ENCODE assay signal across 8 cellular contexts in genomic region chr4:26320453-26321325, GRCh38. TPM values are rescaled to one million over a fixed set of nuclear protein-coding genes. Genes with fewer than 3 reads are reported as not detected.
DNase-seq lines count a peak whose midpoint lies in the region; ATAC-seq, FAIRE-seq and TF ChIP-seq lines count a peak whose summit lies in the region.

Gene RBPJ (plus strand): TSS chr4:26321014. CDS start chr4:26321029, 15 bp downstream.

- peaks cover 41% of the 10 kb centered on the region for H3K79me2 ChIP-seq in keratinocyte (ENCODE audit: control insufficient read depth, insufficient read depth, low read length)

- H3K9ac ChIP-seq in keratinocyte (ENCODE audit: control insufficient read depth, extremely low read depth, insufficient read depth, low read length): peak within 1 kb of the TSS; percentile 98

- H3K9me3 ChIP-seq in A549: no peaks in the 10 kb centered on the region
- peaks cover 4% of the 10 kb centered on the region for H3K9me3 ChIP-seq in keratinocyte (ENCODE audit: control insufficient read depth, low read depth, low read length)

- H3K27me3 ChIP-seq in keratinocyte (ENCODE audit: control insufficient read depth, extremely low read depth, insufficient read depth, low read length): no peaks in the 10 kb centered on the region

- no peak for TF ChIP-seq EP300 in A549 (IDR thresholded peaks at IDR 0.05)

- peak within 1 kb of the TSS; percentile 95 for H2AFZ ChIP-seq in keratinocyte (ENCODE audit: control insufficient read depth, low read length)

- CTCF ChIA-PET in A549 (lab: Yijun Ruan, JAX): interaction anchor here (2.9 kb wide), 1 partner anchor 332 kb away, joined by 9 read pairs; no protein-coding TSS in a partner anchor

- peaks cover 4% of the 10 kb centered on the region for H4K20me1 ChIP-seq in keratinocyte (ENCODE audit: control insufficient read depth, extremely low read depth, insufficient read depth, low read length)

- TF ChIP-seq CTCF in A549 (IDR thresholded peaks at IDR 0.05) (no peak), keratinocyte (optimal IDR thresholded peaks at IDR 0.05 in 1 of 3, IDR thresholded peaks at IDR 0.05 in 1 of 3, conservative IDR thresholded peaks at IDR 0.05 in 1 of 3; ENCODE audit: extremely low read depth in 1 of 3, insufficient read depth in 2 of 3, low read length in 3 of 3) (no peak)

- no peaks in the 10 kb centered on the region for H3K36me3 ChIP-seq in keratinocyte (ENCODE audit: control insufficient read depth in 2 of 2, extremely low read depth in 1 of 2, insufficient read depth in 2 of 2, low read length in 2 of 2)

- DNase-seq in A549 (ENCODE audit: low read depth in 1 of 2, low spot score in 1 of 2): peak; percentile 65 to 92
- peak; percentile 78 for DNase-seq in NCI-H510A treated with DMSO at 0.1 percent for 48 hours (lab: John Stamatoyannopoulos, UW)
- peak; percentile 71 for DNase-seq in activated CD4-positive, alpha-beta T cell treated with anti-CD3 and anti-CD28 coated beads for 1 hour
- peak; percentile 47 to 84 for DNase-seq in cerebellar nuclear complex (lab: John Stamatoyannopoulos, UW)
- DNase-seq in keratinocyte (ENCODE audit: low read depth, low spot score): no peak
- DNase-seq in stimulated activated CD4-positive, alpha-beta T cell treated with anti-CD3 and anti-CD28 coated beads, Interleukin-12 subunit alpha, Interleukin-12 subunit beta, amount 100 ng/mL, for 48 hours (ENCODE audit: low read depth in 2 of 3, low spot score in 1 of 3): peak; percentile 80 to 86 (median 85)

- POLR2A ChIA-PET in A549 (lab: Yijun Ruan, JAX): no interaction called here

- peak within 1 kb of the TSS; percentile 96 to 99 for H3K27ac ChIP-seq in A549
- H3K27ac ChIP-seq in keratinocyte (ENCODE audit: control insufficient read depth, insufficient read depth, low read length): peak within 1 kb of the TSS; percentile 98

- no peaks in the 10 kb centered on the region for H3K9me1 ChIP-seq in keratinocyte (ENCODE audit: control insufficient read depth, extremely low read depth, insufficient read depth, low read length)

- peaks cover 14% of the 10 kb centered on the region; the same call in 2 of the 3 replicates for H3K4me1 ChIP-seq in A549
- peaks cover 11% of the 10 kb centered on the region for H3K4me1 ChIP-seq in keratinocyte (ENCODE audit: control insufficient read depth, extremely low read depth, insufficient read depth, low read length)

- TF ChIP-seq RAD21 in A549 (conservative IDR thresholded peaks at IDR 0.05 in 1 of 2, IDR thresholded peaks at IDR 0.05 in 1 of 2): no peak

- peak; percentile 57 to 75 for ATAC-seq in A549
- ATAC-seq in GM18907 (IDR thresholded peaks at IDR 0.05; ENCODE audit: unreplicated experiment): peak; percentile 23
- ATAC-seq in HG03342 (IDR thresholded peaks at IDR 0.05; ENCODE audit: unreplicated experiment): peak; percentile 32

- peak; percentile 41 for TF ChIP-seq POLR2A in A549 (IDR thresholded peaks at IDR 0.05; ENCODE audit: low read length)

- dilution Hi-C loops in keratinocyte (cut with MboI; ENCODE audit: extremely low pct_ligation_motif_present, low sequenced_read_pairs): no loop called here

- H3K4me2 ChIP-seq in A549 (peak within 1 kb of the TSS; percentile 89), keratinocyte (ENCODE audit: control insufficient read depth, extremely low read depth, insufficient read depth, low read depth, low read length) (peak within 1 kb of the TSS; percentile 99)

- under 1% methylated on average over 17 of the region's 101 CpGs for WGBS in A549 (ENCODE audit: missing lambda C conversion rate)

- peak within 1 kb of the TSS; percentile 71 for H3K4me3 ChIP-seq in A549
- peak within 1 kb of the TSS; percentile 52 to 93 (median 88) for H3K4me3 ChIP-seq in keratinocyte (ENCODE audit: control insufficient read depth in 2 of 3, extremely low read depth in 1 of 3, insufficient read depth in 2 of 3, low read depth in 1 of 3, low read length in 3 of 3)

- FAIRE-seq in A549 (lab: Jason Lieb, UNC): no peak
- FAIRE-seq in keratinocyte (lab: Jason Lieb, UNC): peak; percentile 58

TF ChIP-seq in A549, 52 proteins besides CTCF, POLR2A, EP300 and RAD21 (continues in another document):
- no peak for TF ChIP-seq RARB (CRISPR knock-in tag; IDR thresholded peaks at IDR 0.05)
- TF ChIP-seq CHD4 (IDR thresholded peaks at IDR 0.05; ENCODE audit: borderline replicate concordance): no peak
- TF ChIP-seq, protein P1, sequence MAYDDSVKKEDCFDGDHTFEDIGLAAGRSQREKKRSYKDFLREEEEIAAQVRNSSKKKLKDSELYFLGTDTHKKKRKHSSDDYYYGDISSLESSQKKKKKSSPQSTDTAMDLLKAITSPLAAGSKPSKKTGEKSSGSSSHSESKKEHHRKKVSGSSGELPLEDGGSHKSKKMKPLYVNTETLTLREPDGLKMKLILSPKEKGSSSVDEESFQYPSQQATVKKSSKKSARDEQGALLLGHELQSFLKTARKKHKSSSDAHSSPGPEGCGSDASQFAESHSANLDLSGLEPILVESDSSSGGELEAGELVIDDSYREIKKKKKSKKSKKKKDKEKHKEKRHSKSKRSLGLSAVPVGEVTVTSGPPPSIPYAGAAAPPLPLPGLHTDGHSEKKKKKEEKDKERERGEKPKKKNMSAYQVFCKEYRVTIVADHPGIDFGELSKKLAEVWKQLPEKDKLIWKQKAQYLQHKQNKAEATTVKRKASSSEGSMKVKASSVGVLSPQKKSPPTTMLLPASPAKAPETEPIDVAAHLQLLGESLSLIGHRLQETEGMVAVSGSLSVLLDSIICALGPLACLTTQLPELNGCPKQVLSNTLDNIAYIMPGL (CRISPR knock-in tag; IDR thresholded peaks at IDR 0.05; ENCODE audit: borderline replicate concordance): no peak
- no peak for TF ChIP-seq ZSCAN20 (CRISPR knock-in tag; IDR thresholded peaks at IDR 0.05)
- TF ChIP-seq CHD2 (IDR thresholded peaks at IDR 0.05; ENCODE audit: low read length, partially characterized antibody): peak; percentile 93
- no peak for TF ChIP-seq CBX8 (IDR thresholded peaks at IDR 0.05)
- peak in 1 of 2 experiments; percentile 65; a peak in 3 of 5 replicates for TF ChIP-seq JUN (IDR thresholded peaks at IDR 0.05)
- TF ChIP-seq CBX2 (IDR thresholded peaks at IDR 0.05; ENCODE audit: borderline replicate concordance, low read depth): no peak
- TF ChIP-seq REST (IDR thresholded peaks at IDR 0.05): peak; percentile 90
- TF ChIP-seq, protein P2, sequence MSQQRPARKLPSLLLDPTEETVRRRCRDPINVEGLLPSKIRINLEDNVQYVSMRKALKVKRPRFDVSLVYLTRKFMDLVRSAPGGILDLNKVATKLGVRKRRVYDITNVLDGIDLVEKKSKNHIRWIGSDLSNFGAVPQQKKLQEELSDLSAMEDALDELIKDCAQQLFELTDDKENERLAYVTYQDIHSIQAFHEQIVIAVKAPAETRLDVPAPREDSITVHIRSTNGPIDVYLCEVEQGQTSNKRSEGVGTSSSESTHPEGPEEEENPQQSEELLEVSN (IDR thresholded peaks at IDR 0.05; ENCODE audit: borderline replicate concordance, low read depth): peak; percentile 31; the same call in 1 of the 2 replicates
- TF ChIP-seq FOSB (CRISPR knock-in tag; IDR thresholded peaks at IDR 0.05): no peak
- no peak for TF ChIP-seq USF2 (IDR thresholded peaks at IDR 0.05)
- no peak for TF ChIP-seq MAZ (IDR thresholded peaks at IDR 0.05; ENCODE audit: borderline replicate concordance, low read depth, low read length)

RNA-seq across cellular contexts. Expression of gene RBPJ, which starts in this region (rescaled TPM):
- polyA plus RNA-seq in A549 (2011; rRNA removed) (28.9 and 37.1 TPM in 2 replicates), A549 (2017; fragmentation: RNase III; extraction: RNeasy Plus Mini Kit Qiagen cat#74134 plus additional on column Dnase treatment) (16.0 to 17.6 TPM (median 16.5 TPM) in 3 replicates), keratinocyte (20.8 to 38.0 TPM (median 32.0 TPM) in 3 replicates)
- polyA plus RNA-seq in A549 (2012; cell fraction: cytosol; rRNA removed): 6.8 and 8.3 TPM in 2 replicates
- polyA plus RNA-seq in A549 (2012; cell fraction: nucleus; rRNA removed): 8.4 and 12.0 TPM in 2 replicates
- polyA minus RNA-seq in A549 (2011; rRNA and poly(A)+ RNA removed): 17.9 and 20.3 TPM in 2 replicates
- polyA plus RNA-seq in keratinocyte (2011; ENCODE audit: low read depth): 22.9 TPM
- polyA plus RNA-seq in keratinocyte (2011; cell fraction: cytosol; rRNA removed): 15.8 and 28.1 TPM in 2 replicates
- polyA plus RNA-seq in keratinocyte (2011; cell fraction: nucleus; rRNA removed): 34.6 and 43.1 TPM in 2 replicates
- polyA plus RNA-seq in keratinocyte (2012; ENCODE audit: low replicate concordance): 22.6 and 24.3 TPM in 2 replicates
- polyA minus RNA-seq in keratinocyte: 15.1 to 49.2 TPM (median 16.9 TPM) in 3 replicates
- 11.5 TPM for polyA minus RNA-seq in keratinocyte (2011; cell fraction: cytosol; rRNA and poly(A)+ RNA removed)
- polyA minus RNA-seq in keratinocyte (2011; cell fraction: nucleus; rRNA and poly(A)+ RNA removed): 26.4 and 50.3 TPM in 2 replicates
